ENCODE assay signal across 25 cellular contexts in the genomic region with DNA sequence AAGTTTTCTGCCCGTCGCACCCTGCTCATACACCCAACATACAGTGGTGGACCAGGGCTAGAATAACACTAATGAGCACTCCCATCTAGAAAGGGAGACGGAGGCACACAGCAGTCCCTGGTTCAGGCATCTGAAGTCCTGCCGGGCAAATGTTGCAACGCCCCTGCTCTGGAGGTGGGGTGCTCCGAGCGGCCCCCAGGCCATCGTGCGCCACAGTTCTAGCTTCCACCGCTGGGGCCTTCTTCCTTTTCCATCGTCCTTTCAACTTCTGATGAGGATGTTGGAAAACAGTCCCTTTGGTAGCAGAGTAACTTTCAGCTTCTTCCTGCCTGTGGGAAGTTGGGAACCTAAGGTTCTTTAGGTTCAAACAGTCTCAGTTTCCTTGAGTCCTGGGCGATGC.
"Had no signal": no experiment of that assay in that cellular context is flagged by ENCODE, and none has a peak within 500 bp of the region (broad histone marks: within the 10 kb centered on the region; RNA-seq: fewer than 3 reads in every experiment).

No MANE protein-coding gene starts in this region.

- DNase-seq: activated CD4-positive, alpha-beta T cell treated with anti-CD3 and anti-CD28 coated beads for 36 hours; activated CD4-positive, alpha-beta T cell treated with anti-CD3 and anti-CD28 coated beads, Interleukin-2, amount 50 U/mL, for 4 hours; activated CD8-positive, alpha-beta memory T cell treated with anti-CD3 and anti-CD28 coated beads, Interleukin-2, amount 50 U/mL, for 4 hours; activated gamma-delta T cell treated with Interleukin-2 at 50 U/mL for 16 hours; activated naive CD4-positive, alpha-beta T cell treated with anti-CD3 and anti-CD28 coated beads, Interleukin-2, amount 10 ng/mL, durations not matched to agents 7 days and 5 days; activated naive CD8-positive, alpha-beta T cell treated with anti-CD3 and anti-CD28 coated beads for 36 hours; activated T-cell treated with anti-CD3 and anti-CD28 coated beads, Interleukin-2, amount 50 U/mL, for 72 hours; brain microvascular endothelial cell; Karpas-422; MM.1S; NCI-H1105; NCI-H1436; NCI-H187; NCI-H2081; NCI-H510A treated with DMSO at 0.1 percent for 48 hours; Peyer's patch; Right ventricle myocardium superior; SJCRH30; SK-N-SH; T-helper 1 cell had no signal

- H3K27ac ChIP-seq: brain microvascular endothelial cell, cardiac muscle cell, Peyer's patch, RWPE1, SJCRH30, VCaP had no signal

- H3K4me3 ChIP-seq: cardiac muscle cell, K562, Peyer's patch, SJCRH30 had no signal

- H3K4me1 Mint-ChIP-seq: activated CD4-positive, alpha-beta T cell treated with anti-CD3 and anti-CD28 coated beads for 36 hours; activated naive CD4-positive, alpha-beta T cell treated with anti-CD3 and anti-CD28 coated beads, Interleukin-2, amount 10 ng/mL, durations not matched to agents 7 days and 5 days; activated naive CD8-positive, alpha-beta T cell treated with anti-CD3 and anti-CD28 coated beads for 36 hours had no signal

- H3K27me3 Mint-ChIP-seq: activated CD4-positive, alpha-beta T cell treated with anti-CD3 and anti-CD28 coated beads for 36 hours; activated naive CD4-positive, alpha-beta T cell treated with anti-CD3 and anti-CD28 coated beads, Interleukin-2, amount 10 ng/mL, durations not matched to agents 7 days and 5 days; activated naive CD8-positive, alpha-beta T cell treated with anti-CD3 and anti-CD28 coated beads for 36 hours had no signal

- H3K4me1 ChIP-seq: Peyer's patch had no signal

- H3K27me3 ChIP-seq: brain microvascular endothelial cell, cardiac muscle cell, Peyer's patch, SJCRH30 had no signal

- H3K27ac Mint-ChIP-seq: activated CD4-positive, alpha-beta T cell treated with anti-CD3 and anti-CD28 coated beads for 36 hours; activated naive CD4-positive, alpha-beta T cell treated with anti-CD3 and anti-CD28 coated beads, Interleukin-2, amount 10 ng/mL, durations not matched to agents 7 days and 5 days; activated naive CD8-positive, alpha-beta T cell treated with anti-CD3 and anti-CD28 coated beads for 36 hours; activated T-cell treated with anti-CD3 and anti-CD28 coated beads, Interleukin-2, amount 50 U/mL, for 72 hours; activated T-helper 2 cell treated with anti-CD3 and anti-CD28 coated beads, Interferon-gamma antibody, Interleukin-2, Interleukin-4, amounts not matched to agents 10 μg/mL and 5 μg/mL and 100 μg/mL, durations not matched to agents 14 hours and 24 hours and 36 hours had no signal

- H3K36me3 ChIP-seq: Peyer's patch had no signal

- H3K9me3 Mint-ChIP-seq: activated naive CD4-positive, alpha-beta T cell treated with anti-CD3 and anti-CD28 coated beads, Interleukin-2, amount 10 ng/mL, durations not matched to agents 7 days and 5 days; activated naive CD8-positive, alpha-beta T cell treated with anti-CD3 and anti-CD28 coated beads for 36 hours; activated T-helper 2 cell treated with anti-CD3 and anti-CD28 coated beads, Interferon-gamma antibody, Interleukin-2, Interleukin-4, amounts not matched to agents 10 μg/mL and 5 μg/mL and 100 μg/mL, durations not matched to agents 14 hours and 24 hours and 36 hours had no signal

- H3K4me3 Mint-ChIP-seq: activated CD4-positive, alpha-beta T cell treated with anti-CD3 and anti-CD28 coated beads for 36 hours; activated naive CD4-positive, alpha-beta T cell treated with anti-CD3 and anti-CD28 coated beads, Interleukin-2, amount 10 ng/mL, durations not matched to agents 7 days and 5 days; activated naive CD8-positive, alpha-beta T cell treated with anti-CD3 and anti-CD28 coated beads for 36 hours; activated T-cell treated with anti-CD3 and anti-CD28 coated beads, Interleukin-2, amount 50 U/mL, for 72 hours had no signal

- H3K36me3 Mint-ChIP-seq: activated naive CD4-positive, alpha-beta T cell treated with anti-CD3 and anti-CD28 coated beads, Interleukin-2, amount 10 ng/mL, durations not matched to agents 7 days and 5 days; activated naive CD8-positive, alpha-beta T cell treated with anti-CD3 and anti-CD28 coated beads for 36 hours had no signal

- H3K9me3 ChIP-seq: Peyer's patch, SJCRH30, SK-N-SH had no signal

- ATAC-seq: activated CD4-positive, alpha-beta T cell treated with anti-CD3 and anti-CD28 coated beads for 36 hours; activated T-cell treated with anti-CD3 and anti-CD28 coated beads, Interleukin-2, amount 50 U/mL, for 72 hours; K562 had no signal
